ENCODE assay signal across 12 cellular contexts in the genomic region with DNA sequence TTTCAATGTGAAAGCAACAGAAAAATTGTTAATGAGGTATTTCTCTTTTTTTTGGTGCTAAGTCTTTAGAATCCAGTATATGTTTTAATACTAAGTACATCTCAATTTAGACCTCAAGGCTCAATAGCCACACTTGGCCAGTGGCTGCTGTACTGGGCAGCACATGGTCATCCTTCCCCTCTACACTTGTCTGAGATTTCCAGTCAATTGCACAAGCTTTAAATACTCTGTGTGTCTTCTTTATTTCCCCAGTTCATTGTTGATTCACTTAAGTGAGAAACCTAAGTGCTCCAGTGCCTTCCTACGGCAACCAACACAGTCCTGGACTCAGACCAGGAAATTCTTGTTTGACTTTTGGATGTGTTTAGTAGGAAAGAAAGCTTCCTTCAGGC.
DNase-seq lines count a peak whose midpoint lies in the region; ATAC-seq and TF ChIP-seq lines count a peak whose summit lies in the region.
"Had no signal": no experiment of that assay in that cellular context is flagged by ENCODE, and none has a peak within 500 bp of the region (broad histone marks: within the 10 kb centered on the region; RNA-seq: fewer than 3 reads in every experiment).

No MANE protein-coding gene starts in this region.

- no peak for ATAC-seq in activated T-cell treated with anti-CD3 and anti-CD28 coated beads, Interleukin-2, amount 50 U/mL, for 4 hours
- ATAC-seq in GM19452 (IDR thresholded peaks at IDR 0.05; ENCODE audit: unreplicated experiment): peak; percentile 25

- H3K4me1 ChIP-seq in neutrophil (ENCODE audit: control insufficient read depth in 1 of 2, insufficient read depth in 1 of 2, low read depth in 1 of 2, low read length in 1 of 2) (peaks cover 13 to 27% of the 10 kb centered on the region in 2 experiments), testis (no peaks in the 10 kb centered on the region)

- no peak for TF ChIP-seq CTCF in neutrophil (IDR thresholded peaks at IDR 0.05)
- TF ChIP-seq CTCF in testis (IDR thresholded peaks at IDR 0.05): no peak

- no peaks in the 10 kb centered on the region for H3K27me3 ChIP-seq in neutrophil
- H3K27me3 ChIP-seq in testis: no peaks in the 10 kb centered on the region
- H3K27me3 ChIP-seq: heart right ventricle had no signal

- H3K27me3 Mint-ChIP-seq in activated T-cell treated with anti-CD3 and anti-CD28 coated beads, Interleukin-2, amount 50 U/mL, for 24 hours: no peaks in the 10 kb centered on the region
- H3K27me3 Mint-ChIP-seq in activated T-cell treated with anti-CD3 and anti-CD28 coated beads, Interleukin-2, amount 50 U/mL, for 4 hours (ENCODE audit: low read depth): no peaks in the 10 kb centered on the region
- H3K27me3 Mint-ChIP-seq in activated T-helper 2 cell treated with anti-CD3 and anti-CD28 coated beads, Interferon-gamma antibody, Interleukin-2, Interleukin-4, amounts not matched to agents 10 μg/mL and 5 μg/mL and 100 μg/mL, durations not matched to agents 14 hours and 24 hours and 36 hours (ENCODE audit: low read depth): no peaks in the 10 kb centered on the region

- H3K4me3 Mint-ChIP-seq in activated T-cell treated with anti-CD3 and anti-CD28 coated beads, Interleukin-2, amount 50 U/mL, for 24 hours: peak overlapping the region; percentile 45
- no peak overlapping the region for H3K4me3 Mint-ChIP-seq in activated T-cell treated with anti-CD3 and anti-CD28 coated beads, Interleukin-2, amount 50 U/mL, for 4 hours
- no peak overlapping the region for H3K4me3 Mint-ChIP-seq in activated T-helper 2 cell treated with anti-CD3 and anti-CD28 coated beads, Interferon-gamma antibody, Interleukin-2, Interleukin-4, amounts not matched to agents 10 μg/mL and 5 μg/mL and 100 μg/mL, durations not matched to agents 14 hours and 24 hours and 36 hours (ENCODE audit: low read depth)

- no peak for DNase-seq in activated T-cell treated with anti-CD3 and anti-CD28 coated beads, Interleukin-2, amount 50 U/mL, for 24 hours
- no peak for DNase-seq in activated T-cell treated with anti-CD3 and anti-CD28 coated beads, Interleukin-2, amount 50 U/mL, for 4 hours
- no peak for DNase-seq in activated T-helper 2 cell treated with anti-CD3 and anti-CD28 coated beads, Interferon-gamma antibody, Interleukin-2, Interleukin-4, amounts not matched to agents 10 μg/mL and 5 μg/mL and 100 μg/mL, durations not matched to agents 14 hours and 24 hours and 36 hours (ENCODE audit: low spot score)
- DNase-seq in NCI-H1105 (lab: John Stamatoyannopoulos, UW): no peak
- no peak for DNase-seq in testis
- DNase-seq in NCI-H524 treated with DMSO at 0.1 percent for 48 hours (lab: John Stamatoyannopoulos, UW): no peak
- DNase-seq: heart right ventricle; NCI-H187 treated with DMSO at 0.1 percent for 48 hours; NCI-H69; stimulated activated CD4-positive, alpha-beta T cell treated with anti-CD3 and anti-CD28 coated beads, Interleukin-12 subunit alpha, Interleukin-12 subunit beta, amount 100 ng/mL, for 4 hours had no signal

- H3K36me3 ChIP-seq in neutrophil: peaks cover 9% of the 10 kb centered on the region
- H3K36me3 ChIP-seq in testis (ENCODE audit: low read depth, missing control alignments): no peaks in the 10 kb centered on the region

- no peak for TF ChIP-seq POLR2A in testis (IDR thresholded peaks at IDR 0.05)

- H3K4me1 Mint-ChIP-seq in activated T-cell treated with anti-CD3 and anti-CD28 coated beads, Interleukin-2, amount 50 U/mL, for 24 hours (ENCODE audit: low read depth): peaks cover 36% of the 10 kb centered on the region
- peaks cover 27% of the 10 kb centered on the region for H3K4me1 Mint-ChIP-seq in activated T-cell treated with anti-CD3 and anti-CD28 coated beads, Interleukin-2, amount 50 U/mL, for 4 hours (ENCODE audit: low read depth)
- H3K4me1 Mint-ChIP-seq in activated T-helper 2 cell treated with anti-CD3 and anti-CD28 coated beads, Interferon-gamma antibody, Interleukin-2, Interleukin-4, amounts not matched to agents 10 μg/mL and 5 μg/mL and 100 μg/mL, durations not matched to agents 14 hours and 24 hours and 36 hours (ENCODE audit: low read depth): peaks cover 21% of the 10 kb centered on the region

- intact Hi-C loops in activated T-helper 2 cell treated with anti-CD3 and anti-CD28 coated beads, Interferon-gamma antibody, Interleukin-2, Interleukin-4, amounts not matched to agents 10 μg/mL and 5 μg/mL and 100 μg/mL, durations not matched to agents 14 hours and 24 hours and 36 hours (cut with micrococcal nuclease): no loop called here
- intact Hi-C loops in testis (cut with DNase I; ENCODE audit: low total_unique reads): no loop called here

- 74 to 86% methylated on average over 1 of the region's 1 CpG for WGBS in testis, 2 donors

- H3K27ac Mint-ChIP-seq in activated T-cell treated with anti-CD3 and anti-CD28 coated beads, Interleukin-2, amount 50 U/mL, for 24 hours: peak overlapping the region; percentile 84
- peak overlapping the region; percentile 50 for H3K27ac Mint-ChIP-seq in activated T-helper 2 cell treated with anti-CD3 and anti-CD28 coated beads, Interferon-gamma antibody, Interleukin-2, Interleukin-4, amounts not matched to agents 10 μg/mL and 5 μg/mL and 100 μg/mL, durations not matched to agents 14 hours and 24 hours and 36 hours

- H3K36me3 Mint-ChIP-seq in activated T-cell treated with anti-CD3 and anti-CD28 coated beads, Interleukin-2, amount 50 U/mL, for 24 hours (ENCODE audit: low read depth): peaks cover 15% of the 10 kb centered on the region
- H3K36me3 Mint-ChIP-seq in activated T-cell treated with anti-CD3 and anti-CD28 coated beads, Interleukin-2, amount 50 U/mL, for 4 hours (ENCODE audit: insufficient read depth): peaks cover 8% of the 10 kb centered on the region
- peaks cover 6% of the 10 kb centered on the region for H3K36me3 Mint-ChIP-seq in activated T-helper 2 cell treated with anti-CD3 and anti-CD28 coated beads, Interferon-gamma antibody, Interleukin-2, Interleukin-4, amounts not matched to agents 10 μg/mL and 5 μg/mL and 100 μg/mL, durations not matched to agents 14 hours and 24 hours and 36 hours (ENCODE audit: low read depth)

- no peaks in the 10 kb centered on the region for H3K9me3 Mint-ChIP-seq in activated T-cell treated with anti-CD3 and anti-CD28 coated beads, Interleukin-2, amount 50 U/mL, for 24 hours
- H3K9me3 Mint-ChIP-seq in activated T-cell treated with anti-CD3 and anti-CD28 coated beads, Interleukin-2, amount 50 U/mL, for 4 hours: no peaks in the 10 kb centered on the region
- no peaks in the 10 kb centered on the region for H3K9me3 Mint-ChIP-seq in activated T-helper 2 cell treated with anti-CD3 and anti-CD28 coated beads, Interferon-gamma antibody, Interleukin-2, Interleukin-4, amounts not matched to agents 10 μg/mL and 5 μg/mL and 100 μg/mL, durations not matched to agents 14 hours and 24 hours and 36 hours

- no peaks in the 10 kb centered on the region for H3K9me3 ChIP-seq in neutrophil
- no peaks in the 10 kb centered on the region for H3K9me3 ChIP-seq in testis
- H3K9me3 ChIP-seq: heart right ventricle had no signal

- H3K27ac ChIP-seq in neutrophil (peak overlapping the region; percentile 2), testis (no peak overlapping the region)

- no peak overlapping the region for H3K4me3 ChIP-seq in neutrophil (ENCODE audit: low read depth in 1 of 2, low read length in 1 of 2)
- no peak overlapping the region for H3K4me3 ChIP-seq in testis
- H3K4me3 ChIP-seq: heart right ventricle had no signal
